8 cellular contexts compared by ENCODE assay signal in genomic region chr13:51070005-51070649, GRCh38. TPM values are rescaled to one million over a fixed set of nuclear protein-coding genes. Genes with fewer than 3 reads are reported as not detected.
DNase-seq lines count a peak whose midpoint lies in the region; ATAC-seq and TF ChIP-seq lines count a peak whose summit lies in the region.

No MANE protein-coding gene starts in this region.

- no peak overlapping the region for H3K23ac ChIP-seq in mesendoderm (ENCODE audit: low read length)

- intact Hi-C loops in activated CD8-positive, alpha-beta T cell treated with anti-CD3 and anti-CD28 coated beads for 36 hours (cut with micrococcal nuclease): loop anchor here (2.0 to 5.0 kb wide), 3 partner anchors 158 to 1093 kb away; no protein-coding TSS in a partner anchor

- H3K18ac ChIP-seq in mesendoderm (ENCODE audit: low read length): no peak overlapping the region

- H4K5ac ChIP-seq in mesendoderm (ENCODE audit: low read length): no peak overlapping the region

- H2BK5ac ChIP-seq in mesendoderm (ENCODE audit: low read length): no peak overlapping the region

- no peak overlapping the region for H2BK15ac ChIP-seq in mesendoderm (replicated peaks; ENCODE audit: low read depth)

- CTCF ChIA-PET in activated CD8-positive, alpha-beta T cell treated with anti-CD3 and anti-CD28 coated beads for 36 hours (lab: Charles Lee): interaction anchor here (0.6 to 2.7 kb wide), 33 partner anchors 9 to 1097 kb away, joined by 3 to 15 read pairs (median 3); no protein-coding TSS in a partner anchor

- no peak overlapping the region for H3K56ac ChIP-seq in mesendoderm (ENCODE audit: low read length)

- H2BK120ac ChIP-seq in mesendoderm (ENCODE audit: low read depth, low read length): no peak overlapping the region

- ATAC-seq in CD4-positive, CD25-positive, alpha-beta regulatory T cell (ENCODE audit: low read depth in 2 of 2): peak; percentile 76 to 85
- ATAC-seq in GM19395 (IDR thresholded peaks at IDR 0.05; ENCODE audit: unreplicated experiment) (peak; percentile 92), HG03571 (IDR thresholded peaks at IDR 0.05; ENCODE audit: unreplicated experiment) (peak; percentile 75)
- ATAC-seq in activated CD8-positive, alpha-beta T cell treated with anti-CD3 and anti-CD28 coated beads for 36 hours: peak; percentile 90
- peak; percentile 86 for ATAC-seq in effector memory CD8-positive, alpha-beta T cell (replicated peaks)

- H3K4me1 ChIP-seq in CD4-positive, CD25-positive, alpha-beta regulatory T cell (ENCODE audit: control insufficient read depth, insufficient read depth, low read length, poor library complexity, severe bottlenecking): no peaks in the 10 kb centered on the region
- H3K4me1 ChIP-seq in mesendoderm (ENCODE audit: control insufficient read depth, low read depth, low read length): no peaks in the 10 kb centered on the region

- H2AK5ac ChIP-seq in mesendoderm (ENCODE audit: low read length): no peak overlapping the region

- peak overlapping the region; percentile 46 to 66 (median 56) for H3K27ac Mint-ChIP-seq in CD4-positive, CD25-positive, alpha-beta regulatory T cell
- no peak overlapping the region for H3K27ac Mint-ChIP-seq in activated CD8-positive, alpha-beta T cell treated with anti-CD3 and anti-CD28 coated beads for 36 hours
- H3K27ac Mint-ChIP-seq in effector memory CD8-positive, alpha-beta T cell: no peak overlapping the region

- H3K27me3 Mint-ChIP-seq in CD4-positive, CD25-positive, alpha-beta regulatory T cell: peaks cover 16% of the 10 kb centered on the region
- peaks cover 11% of the 10 kb centered on the region for H3K27me3 Mint-ChIP-seq in activated CD8-positive, alpha-beta T cell treated with anti-CD3 and anti-CD28 coated beads for 36 hours
- peaks cover 28 to 35% of the 10 kb centered on the region in 2 donors for H3K27me3 Mint-ChIP-seq in effector memory CD8-positive, alpha-beta T cell

- H3K36me3 Mint-ChIP-seq in CD4-positive, CD25-positive, alpha-beta regulatory T cell: no peaks in the 10 kb centered on the region
- no peaks in the 10 kb centered on the region for H3K36me3 Mint-ChIP-seq in activated CD8-positive, alpha-beta T cell treated with anti-CD3 and anti-CD28 coated beads for 36 hours (ENCODE audit: low read depth)
- no peaks in the 10 kb centered on the region for H3K36me3 Mint-ChIP-seq in effector memory CD8-positive, alpha-beta T cell (ENCODE audit: insufficient read depth)

- peaks cover 6% of the 10 kb centered on the region for H3K27me3 ChIP-seq in CD4-positive, CD25-positive, alpha-beta regulatory T cell (ENCODE audit: control insufficient read depth, insufficient read depth, low read length)
- no peaks in the 10 kb centered on the region for H3K27me3 ChIP-seq in mesendoderm (ENCODE audit: insufficient read depth, low read length, poor library complexity)

- peaks cover 0 to 12% (median 6%) of the 10 kb centered on the region in 4 donors for H3K4me1 Mint-ChIP-seq in CD4-positive, CD25-positive, alpha-beta regulatory T cell
- H3K4me1 Mint-ChIP-seq in activated CD8-positive, alpha-beta T cell treated with anti-CD3 and anti-CD28 coated beads for 36 hours (ENCODE audit: low read depth): peaks cover 5% of the 10 kb centered on the region
- H3K4me1 Mint-ChIP-seq in effector memory CD8-positive, alpha-beta T cell (ENCODE audit: low read depth in 2 of 2): peaks cover 4 to 9% of the 10 kb centered on the region in 2 donors

- H3K36me3 ChIP-seq in CD4-positive, CD25-positive, alpha-beta regulatory T cell (ENCODE audit: control insufficient read depth, insufficient read depth, low read length): no peaks in the 10 kb centered on the region
- no peaks in the 10 kb centered on the region for H3K36me3 ChIP-seq in mesendoderm (ENCODE audit: control insufficient read depth, insufficient read depth, low read length)

- POLR2A ChIA-PET in activated CD8-positive, alpha-beta T cell treated with anti-CD3 and anti-CD28 coated beads for 36 hours (lab: Charles Lee): no interaction called here

- H3K79me1 ChIP-seq in mesendoderm (ENCODE audit: low read length): no peaks in the 10 kb centered on the region

- no CpG with 5 or more reads among the region's 11 CpGs for WGBS in mesendoderm (ENCODE audit: extremely low coverage, insufficient coverage, low lambda C conversion rate)

- DNase-seq in CD4-positive, CD25-positive, alpha-beta regulatory T cell: peak; percentile 60 to 92 (median 70)
- DNase-seq in NCI-H82 (lab: John Stamatoyannopoulos, UW): peak; percentile 96
- peak; percentile 89 for DNase-seq in activated CD8-positive, alpha-beta T cell treated with anti-CD3 and anti-CD28 coated beads for 36 hours
- DNase-seq in effector memory CD8-positive, alpha-beta T cell: peak; percentile 66 to 74 (median 66)
- peak; percentile 84 for DNase-seq in mesendoderm
- DNase-seq in stimulated activated CD8-positive, alpha-beta memory T cell treated with anti-CD3 and anti-CD28 coated beads, Interleukin-2, amount 100 ng/mL, for 1 hour (ENCODE audit: low read depth in 2 of 2): peak; percentile 48 to 64

- no peak overlapping the region for H3K9ac ChIP-seq in mesendoderm (ENCODE audit: low read length)

- H3K4me2 ChIP-seq in mesendoderm (ENCODE audit: low read length): no peak overlapping the region

- H3K9me3 ChIP-seq in CD4-positive, CD25-positive, alpha-beta regulatory T cell (ENCODE audit: control insufficient read depth in 2 of 2, low read length in 2 of 2): no peaks in the 10 kb centered on the region

- H3K4me3 Mint-ChIP-seq in CD4-positive, CD25-positive, alpha-beta regulatory T cell: no peak overlapping the region
- no peak overlapping the region for H3K4me3 Mint-ChIP-seq in activated CD8-positive, alpha-beta T cell treated with anti-CD3 and anti-CD28 coated beads for 36 hours
- H3K4me3 Mint-ChIP-seq in effector memory CD8-positive, alpha-beta T cell: no peak overlapping the region

- no peaks in the 10 kb centered on the region for H3K79me2 ChIP-seq in mesendoderm (ENCODE audit: control insufficient read depth, insufficient read depth, low read length)

- H3K4me3 ChIP-seq in CD4-positive, CD25-positive, alpha-beta regulatory T cell (ENCODE audit: low read depth, low read length): no peak overlapping the region
- no peak overlapping the region for H3K4me3 ChIP-seq in mesendoderm (ENCODE audit: low read length)

- no peak overlapping the region for H4K8ac ChIP-seq in mesendoderm (ENCODE audit: low read depth, low read length)

- TF ChIP-seq CTCF in activated CD8-positive, alpha-beta T cell treated with anti-CD3 and anti-CD28 coated beads for 36 hours (IDR thresholded peaks at IDR 0.05): peak; percentile 96

- H3K4ac ChIP-seq in mesendoderm (ENCODE audit: low read depth, low read length): no peak overlapping the region

- H3K9me3 Mint-ChIP-seq in CD4-positive, CD25-positive, alpha-beta regulatory T cell: peaks cover 0 to 1% (median 0%) of the 10 kb centered on the region in 7 donors
- H3K9me3 Mint-ChIP-seq in activated CD8-positive, alpha-beta T cell treated with anti-CD3 and anti-CD28 coated beads for 36 hours: no peaks in the 10 kb centered on the region
- no peaks in the 10 kb centered on the region for H3K9me3 Mint-ChIP-seq in effector memory CD8-positive, alpha-beta T cell

- no peak overlapping the region for H3K27ac ChIP-seq in CD4-positive, CD25-positive, alpha-beta regulatory T cell (ENCODE audit: insufficient read depth, low read length, poor library complexity, severe bottlenecking)
- H3K27ac ChIP-seq in mesendoderm (ENCODE audit: low read depth, low read length): no peak overlapping the region

RNA-seq across cellular contexts. Expression of gene C13orf42, which starts 40.9 kb away (rescaled TPM):
- total RNA-seq in CD4-positive, CD25-positive, alpha-beta regulatory T cell: not detected
- not detected for polyA plus RNA-seq in CD4-positive, CD25-positive, alpha-beta regulatory T cell
- total RNA-seq in activated CD8-positive, alpha-beta T cell treated with anti-CD3 and anti-CD28 coated beads for 36 hours: not detected
- 4.7 TPM for polyA plus RNA-seq in mesendoderm (2013, experiment 1 of 2)
- polyA plus RNA-seq in mesendoderm (2013, experiment 2 of 2): 4.3 TPM

Comparison
In these comparisons a context has a peak if more than half of its experiments do, and no peak if none do; other contexts are left out.
1. H3K27ac Mint-ChIP-seq: peak in CD4-positive, CD25-positive, alpha-beta regulatory T cell (3 of 3); none in activated CD8-positive, alpha-beta T cell treated with anti-CD3 and anti-CD28 coated beads for 36 hours (single experiment) and effector memory CD8-positive, alpha-beta T cell (0 of 2).
2. Peak in every context shown above with its lines, with median percentiles within 50 percentile points of each other: ATAC-seq and DNase-seq.